ENCODE assay signal across 16 cellular contexts in the genomic region with DNA sequence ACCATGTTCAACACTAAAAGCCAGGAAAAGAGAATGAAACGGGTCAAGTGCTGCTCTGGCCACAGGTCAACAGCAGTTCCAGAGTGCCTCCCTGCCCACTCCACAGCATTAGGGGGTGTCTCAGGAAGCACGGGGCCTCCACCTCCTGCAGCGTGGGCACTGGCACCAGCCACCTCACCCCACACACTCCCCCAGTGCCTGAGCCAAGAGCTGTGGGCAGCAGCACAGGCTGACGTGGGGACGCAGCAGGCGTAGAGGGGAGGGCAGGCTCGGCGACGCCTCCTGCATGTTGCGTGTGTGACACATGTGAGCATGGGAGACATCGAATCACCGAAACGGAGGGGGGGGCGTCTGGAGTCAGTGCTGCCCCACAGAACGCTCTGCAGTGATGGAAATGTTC. TPM values are rescaled to one million over a fixed set of nuclear protein-coding genes. Genes with fewer than 3 reads are reported as not detected.
DNase-seq lines count a peak whose midpoint lies in the region; TF ChIP-seq lines count a peak whose summit lies in the region.
"Had no signal": no experiment of that assay in that cellular context is flagged by ENCODE, and none has a peak within 500 bp of the region (broad histone marks: within the 10 kb centered on the region; RNA-seq: fewer than 3 reads in every experiment).

No MANE protein-coding gene starts in this region.

- no peak for TF ChIP-seq CTCF in HEK293 (tag by site-specific recombination; IDR thresholded peaks at IDR 0.05)
- no peak for TF ChIP-seq CTCF in RWPE1 (conservative IDR thresholded peaks at IDR 0.05; ENCODE audit: low read depth)
- TF ChIP-seq CTCF in endodermal cell (conservative IDR thresholded peaks at IDR 0.05) = no peak
- TF ChIP-seq CTCF in osteoblast (IDR thresholded peaks at IDR 0.05; ENCODE audit: extremely low read depth, low read depth, low read length) = no peak

- H3K36me3 ChIP-seq in HEK293 (ENCODE audit: control insufficient read depth in 2 of 2, insufficient read depth in 1 of 2, low read length in 2 of 2) = peaks cover 9 to 96% of the 10 kb centered on the region in 2 experiments
- H3K36me3 ChIP-seq in endodermal cell (ENCODE audit: control insufficient read depth, insufficient read depth, low read length) = peaks cover 51% of the 10 kb centered on the region
- H3K36me3 ChIP-seq in osteoblast (ENCODE audit: insufficient read depth, low read length) = peaks cover 57% of the 10 kb centered on the region

- H3K27ac Mint-ChIP-seq in endodermal cell = peak overlapping the region; percentile 33
- H3K27ac Mint-ChIP-seq: B cell; CD4-positive, alpha-beta T cell had no signal

- H3K4me2 ChIP-seq in osteoblast (ENCODE audit: insufficient read depth, low read length) = no peak overlapping the region
- H3K4me2 ChIP-seq: GM23338 had no signal

- no peaks in the 10 kb centered on the region for H3K27me3 ChIP-seq in endodermal cell (ENCODE audit: control insufficient read depth, insufficient read depth, low read length, poor library complexity, severe bottlenecking)
- no peaks in the 10 kb centered on the region for H3K27me3 ChIP-seq in osteoblast (ENCODE audit: insufficient read depth, low read length)

- H3K36me3 Mint-ChIP-seq in endodermal cell (ENCODE audit: low read depth) = peaks cover 43% of the 10 kb centered on the region

- DNase-seq in RWPE1 (ENCODE audit: low spot score) = no peak
- DNase-seq in endodermal cell = no peak
- peak; percentile 22 for DNase-seq in osteoblast (ENCODE audit: insufficient read length, low spot score, missing footprints)
- DNase-seq in HEK293T (ENCODE audit: extremely low spot score) = no peak
- no peak for DNase-seq in NCI-H748 (lab: John Stamatoyannopoulos, UW; ENCODE audit: unreplicated experiment)
- DNase-seq in GOT3 (lab: John Stamatoyannopoulos, UW) = no peak
- DNase-seq: C1 segment of cervical spinal cord; Calu3; CD4-positive, alpha-beta T cell; DMS 273 treated with DMSO at 0.1 percent for 48 hours; DMS79 had no signal

- H3K9me3 Mint-ChIP-seq in endodermal cell = no peaks in the 10 kb centered on the region
- H3K9me3 Mint-ChIP-seq: CD4-positive, alpha-beta T cell; GM23338 had no signal

- H3K4me1 Mint-ChIP-seq in endodermal cell = no peaks in the 10 kb centered on the region
- H3K4me1 Mint-ChIP-seq: B cell, GM23338 had no signal

- CTCF ChIA-PET in HEK293 (lab: Yijun Ruan, JAX) (interaction anchor here (0.6 to 0.7 kb wide), 4 partner anchors 15 to 181 kb away, joined by 3 to 5 read pairs (median 3); no protein-coding TSS in a partner anchor), RWPE1 (lab: Yijun Ruan, JAX) (no interaction called here), HEK293T (lab: Yijun Ruan, JAX) (no interaction called here)

- peaks cover 29% of the 10 kb centered on the region for H4K20me1 ChIP-seq in osteoblast (ENCODE audit: insufficient read depth, low read length)

- H3K4me3 Mint-ChIP-seq in endodermal cell = no peak overlapping the region
- H3K4me3 Mint-ChIP-seq: B cell; CD4-positive, alpha-beta T cell; GM23338 had no signal

- H3K27ac ChIP-seq in HEK293 (ENCODE audit: extremely low read depth, low read depth, low read length) = no peak overlapping the region
- peak overlapping the region; percentile 46; the same call in 1 of the 2 replicates for H3K27ac ChIP-seq in RWPE1
- H3K27ac ChIP-seq in endodermal cell (ENCODE audit: low read depth, low read length) = no peak overlapping the region
- H3K27ac ChIP-seq in osteoblast (ENCODE audit: low read depth, low read length) = no peak overlapping the region

- H3K9me3 ChIP-seq in HEK293 (ENCODE audit: control insufficient read depth, insufficient read depth, low read depth, low read length) (no peaks in the 10 kb centered on the region), endodermal cell (ENCODE audit: control insufficient read depth, low read length) (no peaks in the 10 kb centered on the region), osteoblast (ENCODE audit: low read depth, low read length) (no peaks in the 10 kb centered on the region)
- H3K9me3 ChIP-seq: HAP-1 had no signal

- no peak overlapping the region for H3K9ac ChIP-seq in endodermal cell (ENCODE audit: extremely low read depth, low read length, poor library complexity, severe bottlenecking)

- H2AFZ ChIP-seq in osteoblast (ENCODE audit: low read length) = no peak overlapping the region
- H2AFZ ChIP-seq: GM23338 had no signal

- POLR2A ChIA-PET in HEK293 (lab: Yijun Ruan, JAX) (no interaction called here), RWPE1 (lab: Yijun Ruan, JAX; ENCODE audit: low non-redundant PET) (no interaction called here), HEK293T (lab: Yijun Ruan, JAX) (no interaction called here)

- no peaks in the 10 kb centered on the region for H3K4me1 ChIP-seq in HEK293 (ENCODE audit: control insufficient read depth, insufficient read depth, low read length)
- H3K4me1 ChIP-seq in endodermal cell (ENCODE audit: control insufficient read depth, insufficient read depth, low read length) = no peaks in the 10 kb centered on the region
- H3K4me1 ChIP-seq in osteoblast (ENCODE audit: insufficient read depth, low read length) = no peaks in the 10 kb centered on the region
- H3K4me1 ChIP-seq: HAP-1 had no signal

- 91 to 93% methylated on average over 12 to 15 of the region's 15 CpGs for WGBS in endodermal cell (ENCODE audit: insufficient coverage in 1 of 2, insufficient read length in 1 of 2), 2 experiments

- H3K4me3 ChIP-seq in HEK293 (ENCODE audit: low read depth, low read length) = no peak overlapping the region
- H3K4me3 ChIP-seq in endodermal cell (ENCODE audit: low read length) = no peak overlapping the region
- no peak overlapping the region for H3K4me3 ChIP-seq in osteoblast (ENCODE audit: insufficient read depth, low read length)
- H3K4me3 ChIP-seq: GM12878, GM23338, HAP-1 had no signal

- peaks cover 39% of the 10 kb centered on the region for H3K79me2 ChIP-seq in osteoblast (ENCODE audit: insufficient read depth, low read length)

- H3K27me3 Mint-ChIP-seq in endodermal cell (ENCODE audit: insufficient read depth) = no peaks in the 10 kb centered on the region
- H3K27me3 Mint-ChIP-seq: B cell; CD4-positive, alpha-beta T cell had no signal

TF ChIP-seq in HEK293, 187 proteins besides CTCF, POLR2A, EP300 and RAD21:
- TF ChIP-seq ZNF239 (tag by site-specific recombination; IDR thresholded peaks at IDR 0.05) (no peak), EGR2 (tag by site-specific recombination; IDR thresholded peaks at IDR 0.05; ENCODE audit: low read depth) (peak; percentile 71; the same call in 1 of the 2 replicates), ZFHX2 (tag by site-specific recombination; conservative IDR thresholded peaks at IDR 0.05) (peak; percentile 80), ZNF354C (tag by site-specific recombination; IDR thresholded peaks at IDR 0.05; ENCODE audit: borderline replicate concordance, low read depth) (no peak)

TF ChIP-seq in HEK293T, 16 proteins besides CTCF, POLR2A, EP300 and RAD21:
- TF ChIP-seq FOXA1 (IDR thresholded peaks at IDR 0.05) (no peak), ELF4 (IDR thresholded peaks at IDR 0.05) (no peak), NFRKB (IDR thresholded peaks at IDR 0.05) (no peak)
- TF ChIP-seq, protein P1, sequence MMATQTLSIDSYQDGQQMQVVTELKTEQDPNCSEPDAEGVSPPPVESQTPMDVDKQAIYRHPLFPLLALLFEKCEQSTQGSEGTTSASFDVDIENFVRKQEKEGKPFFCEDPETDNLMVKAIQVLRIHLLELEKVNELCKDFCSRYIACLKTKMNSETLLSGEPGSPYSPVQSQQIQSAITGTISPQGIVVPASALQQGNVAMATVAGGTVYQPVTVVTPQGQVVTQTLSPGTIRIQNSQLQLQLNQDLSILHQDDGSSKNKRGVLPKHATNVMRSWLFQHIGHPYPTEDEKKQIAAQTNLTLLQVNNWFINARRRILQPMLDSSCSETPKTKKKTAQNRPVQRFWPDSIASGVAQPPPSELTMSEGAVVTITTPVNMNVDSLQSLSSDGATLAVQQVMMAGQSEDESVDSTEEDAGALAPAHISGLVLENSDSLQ (IDR thresholded peaks at IDR 0.05) = no peak

RNA-seq across cellular contexts. Expression of a gene that starts 21.4 kb away (rescaled TPM):
- 10 to 100 TPM; 61.8 to 69.5 TPM for total RNA-seq in endodermal cell
- polyA plus RNA-seq in endodermal cell (2013, experiment 1 of 2) = 44.2 TPM
- 34.1 TPM for polyA plus RNA-seq in endodermal cell (2013, experiment 2 of 2)
- total RNA-seq in osteoblast = 13.4 and 15.3 TPM in 2 replicates

RNA-seq across cellular contexts. Expression of a gene that starts 43.8 kb away (rescaled TPM):
- total RNA-seq in endodermal cell (10 to 100 TPM; 64.9 to 82.5 TPM), osteoblast (10.9 and 14.1 TPM in 2 replicates)
- 23.7 TPM for polyA plus RNA-seq in endodermal cell (2013, experiment 1 of 2)
- 23.5 TPM for polyA plus RNA-seq in endodermal cell (2013, experiment 2 of 2)

RNA-seq across cellular contexts. Expression of a gene that starts 50.2 kb away (rescaled TPM):
- total RNA-seq in endodermal cell = 1 to 10 TPM; 6.9 to 8.7 TPM
- polyA plus RNA-seq in endodermal cell (2013, experiment 1 of 2) = 3.6 TPM
- 5.1 TPM for polyA plus RNA-seq in endodermal cell (2013, experiment 2 of 2)
- 0.72 and 1.2 TPM in 2 replicates for total RNA-seq in osteoblast
